18 cellular contexts compared by ENCODE assay signal in genomic region chr5:64632251-64632650, GRCh38. TPM values are rescaled to one million over a fixed set of nuclear protein-coding genes. Genes with fewer than 3 reads are reported as not detected.
DNase-seq lines count a peak whose midpoint lies in the region; ATAC-seq and TF ChIP-seq lines count a peak whose summit lies in the region.
"Had no signal": no experiment of that assay in that cellular context is flagged by ENCODE, and none has a peak within 500 bp of the region (broad histone marks: within the 10 kb centered on the region; RNA-seq: fewer than 3 reads in every experiment).

No MANE protein-coding gene starts in this region.

- no peak overlapping the region for H4K91ac ChIP-seq in IMR-90 (ENCODE audit: insufficient read depth, low read depth, low read length)

- no peak for TF ChIP-seq RAD21 in IMR-90 (IDR thresholded peaks at IDR 0.05; ENCODE audit: low read length)

- H3K9me1 ChIP-seq in IMR-90 (ENCODE audit: insufficient read depth, low read length) = no peaks in the 10 kb centered on the region

- H3K9me3 ChIP-seq in IMR-90 (ENCODE audit: control insufficient read depth, insufficient read depth, low read length) = no peaks in the 10 kb centered on the region
- H3K9me3 ChIP-seq: transverse colon had no signal

- no peaks in the 10 kb centered on the region for H4K20me1 ChIP-seq in IMR-90 (ENCODE audit: insufficient read depth, low read length)

- H4K8ac ChIP-seq in IMR-90 (ENCODE audit: low read depth in 2 of 2, low read length in 2 of 2) = no peak overlapping the region

- no peak overlapping the region for H2BK20ac ChIP-seq in IMR-90 (ENCODE audit: low read depth, low read length)

- dilution Hi-C loops in IMR-90 (cut with HindIII; ENCODE audit: low sequenced_read_pairs, unreplicated experiment) = no loop called here

- H3K27ac ChIP-seq in IMR-90 (ENCODE audit: insufficient read depth, low read length) = no peak overlapping the region
- H3K27ac ChIP-seq: skin epidermis, transverse colon had no signal

- no peak overlapping the region for H2BK5ac ChIP-seq in IMR-90 (ENCODE audit: low read depth, low read length, poor library complexity, severe bottlenecking)

- no peak overlapping the region for H2AK5ac ChIP-seq in IMR-90 (ENCODE audit: low read depth, low read length)

- H3K4ac ChIP-seq in IMR-90 (ENCODE audit: low read depth, low read length) = no peak overlapping the region

- CTCF ChIA-PET in IMR-90 (lab: Yijun Ruan, JAX) = interaction anchor here (0.9 kb wide), 1 partner anchor 851 kb away, joined by 3 read pairs; no protein-coding TSS in a partner anchor

- no peak overlapping the region for H2AFZ ChIP-seq in IMR-90 (replicated peaks; ENCODE audit: low read length, poor library complexity)

- no peak overlapping the region for H2BK15ac ChIP-seq in IMR-90 (ENCODE audit: low read depth, low read length)

- H3K4me3 ChIP-seq in IMR-90 (ENCODE audit: insufficient read depth, low read depth, low read length) = no peak overlapping the region
- no peak overlapping the region for H3K4me3 ChIP-seq in fibroblast of pulmonary artery (replicated peaks; ENCODE audit: low read depth, low read length)
- no peak overlapping the region for H3K4me3 ChIP-seq in skeletal muscle cell (ENCODE audit: low read depth, low read length)
- H3K4me3 ChIP-seq: skin epidermis, transverse colon had no signal

- H3K27me3 ChIP-seq in IMR-90 (ENCODE audit: control insufficient read depth, insufficient read depth, low read length) = peaks cover 13% of the 10 kb centered on the region

- H3K4me1 ChIP-seq in IMR-90 (ENCODE audit: control insufficient read depth, insufficient read depth, low read length) = no peaks in the 10 kb centered on the region; the same call in 1 of the 2 replicates
- H3K4me1 ChIP-seq: transverse colon had no signal

- H3K4me2 ChIP-seq in IMR-90 (ENCODE audit: low read depth, low read length) = peak overlapping the region; percentile 42; the same call in 1 of the 2 replicates

- no TSS peak for BruUV-seq in IMR-90 (replicated peaks; lab: Mats Ljungman, UMichigan)

- in situ Hi-C loops in IMR-90 (cut with MboI; ENCODE audit: low sequenced_read_pairs) = loop anchor here (5.0 to 10.0 kb wide), 2 partner anchors 150 to 853 kb away; partner anchors contain the start of gene ADAMTS6

- no peak overlapping the region for H3K23ac ChIP-seq in IMR-90 (ENCODE audit: low read depth, low read length)

- WGBS in IMR-90 (ENCODE audit: extremely low coverage in 2 of 2, insufficient read length in 1 of 2), 2 experiments = no CpG with 5 or more reads among the region's 3 CpGs

- no peaks in the 10 kb centered on the region for H3K79me1 ChIP-seq in IMR-90 (ENCODE audit: low read depth in 1 of 2, low read length in 2 of 2)

- ATAC-seq in IMR-90 (ENCODE audit: low read depth) (peak; percentile 59), HG02571 (IDR thresholded peaks at IDR 0.05; ENCODE audit: unreplicated experiment) (no peak)
- ATAC-seq: naive thymus-derived CD4-positive, alpha-beta T cell; PC-3; T-helper 17 cell had no signal

- H3K9ac ChIP-seq in IMR-90 (ENCODE audit: low read depth, low read length) = no peak overlapping the region

- no peak overlapping the region for H3K14ac ChIP-seq in IMR-90 (replicated peaks; ENCODE audit: low read depth, low read length)

- intact Hi-C loops in IMR-90 (cut with micrococcal nuclease) = loop anchor here (10.0 kb wide), 2 partner anchors 323 to 933 kb away; partner anchors contain the start of genes CENPK and PPWD1

- H3K56ac ChIP-seq in IMR-90 (ENCODE audit: extremely low read depth, insufficient read depth, low read length) = no peak overlapping the region

- no peak overlapping the region for H3K18ac ChIP-seq in IMR-90 (ENCODE audit: low read depth, low read length)

- no peaks in the 10 kb centered on the region for H3K36me3 ChIP-seq in IMR-90 (ENCODE audit: control insufficient read depth, insufficient read depth, low read length)
- H3K36me3 ChIP-seq: transverse colon had no signal

- H2AK9ac ChIP-seq in IMR-90 (replicated peaks; ENCODE audit: low read depth, low read length, poor library complexity) = no peak overlapping the region

- no peak for TF ChIP-seq CTCF in IMR-90 (conservative IDR thresholded peaks at IDR 0.05; ENCODE audit: low read depth, low read length)
- no peak for TF ChIP-seq CTCF in fibroblast of pulmonary artery (IDR thresholded peaks at IDR 0.05; ENCODE audit: low read length, missing control alignments)

- no peak overlapping the region for H2BK120ac ChIP-seq in IMR-90 (ENCODE audit: low read depth, low read length)

- TF ChIP-seq POLR2A in IMR-90 (IDR thresholded peaks at IDR 0.05; ENCODE audit: low read depth, low read length) = no peak

- DNase-seq in IMR-90 (peak; percentile 27), NCI-H345 (lab: John Stamatoyannopoulos, UW) (peak; percentile 42), fibroblast of pulmonary artery (ENCODE audit: low read depth) (peak; percentile 27), skeletal muscle cell (ENCODE audit: low read depth) (peak; percentile 31), medulla oblongata (ENCODE audit: extremely low spot score) (no peak), ecto neural progenitor cell (ENCODE audit: low spot score) (no peak), kidney tubule cell (ENCODE audit: low spot score) (no peak)
- DNase-seq: activated CD4-positive, alpha-beta T cell treated with anti-CD3 and anti-CD28 coated beads, Interleukin-2, amount 50 U/mL, for 4 hours; CD4-positive, alpha-beta memory T cell; cerebellar nuclear complex; immature natural killer cell; naive thymus-derived CD4-positive, alpha-beta T cell; PC-3; T-helper 17 cell; transverse colon had no signal

- POLR2A ChIA-PET in IMR-90 (lab: Charles Lee; ENCODE audit: unreplicated experiment) = no interaction called here

- no peak overlapping the region for H4K5ac ChIP-seq in IMR-90 (ENCODE audit: low read depth, low read length)

TF ChIP-seq in IMR-90, 13 proteins besides CTCF, POLR2A, EP300 and RAD21:
- TF ChIP-seq CHD1 (IDR thresholded peaks at IDR 0.05; ENCODE audit: low read depth, low read length) = no peak
- no peak for TF ChIP-seq NFE2L2 (IDR thresholded peaks at IDR 0.05; ENCODE audit: low read depth, low read length)
- no peak for TF ChIP-seq BHLHE40 (IDR thresholded peaks at IDR 0.05; ENCODE audit: low read depth, low read length)
- no peak for TF ChIP-seq FOS (IDR thresholded peaks at IDR 0.05; ENCODE audit: low read depth, low read length)
- no peak for TF ChIP-seq RCOR1 (IDR thresholded peaks at IDR 0.05; ENCODE audit: insufficient replicate concordance, low read length)

RNA-seq across cellular contexts. Expression of gene SHISAL2B, which starts 58.1 kb away (rescaled TPM):
- not detected in 2 replicates for total RNA-seq in IMR-90 (2012; rRNA removed)
- not detected in 2 replicates for polyA plus RNA-seq in IMR-90 (2012; rRNA removed)
- 0.07 TPM in 1 of 2 replicates, not detected in the other for polyA plus RNA-seq in IMR-90 (2012; cell fraction: cytosol; rRNA removed)
- polyA plus RNA-seq in IMR-90 (2012; cell fraction: nucleus; rRNA removed; ENCODE audit: low replicate concordance) = not detected in 2 replicates
- total RNA-seq: CD4-positive, alpha-beta memory T cell; naive thymus-derived CD4-positive, alpha-beta T cell; T-helper 17 cell; transverse colon had no signal
- polyA plus RNA-seq: CD4-positive, alpha-beta memory T cell; esophagus; immature natural killer cell; naive thymus-derived CD4-positive, alpha-beta T cell had no signal

Comparison
In these comparisons a context has a peak if more than half of its experiments do, and no peak if none do; other contexts are left out.
1. DNase-seq: peak in IMR-90 (single experiment), NCI-H345 (single experiment), fibroblast of pulmonary artery (single experiment) and skeletal muscle cell (single experiment); none in medulla oblongata (single experiment), ecto neural progenitor cell (single experiment) and kidney tubule cell (single experiment).